30 cellular contexts compared by ENCODE assay signal in genomic region chr11:37199082-37199481, GRCh38.
"Had no signal": no experiment of that assay in that cellular context is flagged by ENCODE, and none has a peak within 500 bp of the region (broad histone marks: within the 10 kb centered on the region; RNA-seq: fewer than 3 reads in every experiment).

No MANE protein-coding gene starts in this region.

- ATAC-seq: activated CD4-positive, CD25-positive, alpha-beta regulatory T cell treated with anti-CD3 and anti-CD28 coated beads, Interleukin-2, amount 50 U/mL, for 24 hours; activated CD8-positive, alpha-beta T cell treated with anti-CD3 and anti-CD28 coated beads for 36 hours; activated T-cell treated with anti-CD3 and anti-CD28 coated beads, Interleukin-2, amount 50 U/mL, for 4 hours; activated T-helper 17 cell treated with anti-CD3 and anti-CD28 coated beads, Interleukin-2, amount 50 U/mL, for 72 hours; gastroesophageal sphincter; T-helper 17 cell had no signal

- H3K27ac ChIP-seq: brain microvascular endothelial cell, coronary artery, dorsolateral prefrontal cortex, epithelial cell of prostate, esophagus squamous epithelium, gastroesophageal sphincter, WERI-Rb-1 had no signal

- H3K36me3 ChIP-seq: brain microvascular endothelial cell, esophagus squamous epithelium, gastroesophageal sphincter, WERI-Rb-1 had no signal

- H3K4me3 ChIP-seq: coronary artery, dorsolateral prefrontal cortex, esophagus squamous epithelium, gastroesophageal sphincter had no signal

- H3K9me3 ChIP-seq: gastroesophageal sphincter had no signal

- DNase-seq: activated B cell treated with CpG ODN at 0.5 μM for 24 hours; activated CD4-positive, alpha-beta T cell treated with anti-CD3 and anti-CD28 coated beads for 48 hours; activated CD4-positive, alpha-beta T cell treated with anti-CD3 and anti-CD28 coated beads, Interleukin-2, amount 50 U/mL, for 1 hour; activated CD4-positive, alpha-beta T cell treated with anti-CD3 and anti-CD28 coated beads, Interleukin-2, amount 50 U/mL, for 48 hours; activated CD8-positive, alpha-beta memory T cell treated with anti-CD3 and anti-CD28 coated beads for 24 hours; activated CD8-positive, alpha-beta T cell treated with anti-CD3 and anti-CD28 coated beads for 36 hours; activated effector memory CD4-positive, alpha-beta T cell treated with Interleukin-2 at 50 U/mL for 16 hours; activated gamma-delta T cell treated with Interleukin-2 at 50 U/mL for 16 hours; activated naive CD4-positive, alpha-beta T cell treated with anti-CD3 and anti-CD28 coated beads, Interleukin-2, amount 50 U/mL, for 16 hours; activated naive CD4-positive, alpha-beta T cell treated with Interleukin-2 at 50 U/mL for 16 hours; activated T-cell treated with anti-CD3 and anti-CD28 coated beads, Interleukin-2, amount 50 U/mL, for 4 hours; amniotic stem cell; anterior cingulate cortex; brain microvascular endothelial cell; dorsolateral prefrontal cortex; effector memory CD4-positive, alpha-beta T cell; esophagus squamous epithelium; foreskin melanocyte; T-helper 1 cell; T-helper 17 cell; T1000; WERI-Rb-1 had no signal

- H3K27me3 ChIP-seq: brain microvascular endothelial cell, dorsolateral prefrontal cortex, esophagus squamous epithelium, gastroesophageal sphincter had no signal

- H3K4me1 ChIP-seq: esophagus squamous epithelium, gastroesophageal sphincter had no signal

- FAIRE-seq: astrocyte, bronchial epithelial cell, endothelial cell of umbilical vein had no signal
